ENCODE assay signal across 22 cellular contexts in the genomic region with DNA sequence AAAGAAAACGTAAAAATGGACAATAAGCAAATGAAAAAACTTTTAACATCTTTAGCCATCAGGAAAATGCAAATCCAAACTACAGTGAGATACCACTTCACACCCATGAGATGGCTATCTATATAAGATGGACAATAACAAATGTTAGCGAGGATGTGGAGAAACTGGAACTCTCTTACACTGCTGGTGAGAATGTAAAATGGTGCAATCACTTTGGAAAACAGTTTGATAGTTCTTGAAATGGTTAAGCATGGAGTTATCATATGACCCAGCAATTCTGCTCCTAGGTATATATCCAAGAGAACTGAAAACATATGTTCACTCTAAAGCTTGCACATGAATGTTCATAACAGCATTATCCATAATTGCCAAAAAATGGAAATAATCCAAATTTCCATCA.
"Had no signal": no experiment of that assay in that cellular context is flagged by ENCODE, and none has a peak within 500 bp of the region (broad histone marks: within the 10 kb centered on the region; RNA-seq: fewer than 3 reads in every experiment).

No MANE protein-coding gene starts in this region.

- H3K4me1 ChIP-seq: colonic mucosa, esophagus muscularis mucosa, gastroesophageal sphincter, heart right ventricle, left lung, lower lobe of right lung had no signal

- H3K27ac ChIP-seq: colonic mucosa, esophagus muscularis mucosa, foreskin keratinocyte, gastroesophageal sphincter, heart right ventricle, left lung, lower lobe of right lung had no signal

- FAIRE-seq: endometrium, endothelial cell of umbilical vein, frontal cortex, keratinocyte had no signal

- H3K9me3 ChIP-seq: colonic mucosa, esophagus muscularis mucosa, gastroesophageal sphincter, heart right ventricle, left lung, lower lobe of right lung, mucosa of descending colon had no signal

- H3K27me3 ChIP-seq: colonic mucosa, esophagus muscularis mucosa, foreskin keratinocyte, gastroesophageal sphincter, heart right ventricle, left lung had no signal

- H3K4me3 ChIP-seq: colonic mucosa, esophagus muscularis mucosa, gastroesophageal sphincter, heart right ventricle, left lung, lower lobe of right lung, mucosa of descending colon had no signal

- DNase-seq: colonic mucosa; cortex of kidney; effector CD8-positive, alpha-beta T cell; effector memory CD8-positive, alpha-beta T cell; endodermal cell; foreskin keratinocyte; heart right ventricle; hippocampal formation; left cardiac atrium; left lung; left ventricle myocardium superior; lower lobe of right lung; mesenchymal stem cell; mucosa of descending colon; naive B cell; naive thymus-derived CD8-positive, alpha-beta T cell had no signal

- H3K36me3 ChIP-seq: colonic mucosa, esophagus muscularis mucosa, gastroesophageal sphincter, heart right ventricle, left lung, lower lobe of right lung had no signal

- ATAC-seq: effector memory CD8-positive, alpha-beta T cell; foreskin keratinocyte; gastroesophageal sphincter; heart right ventricle; left cardiac atrium; left lung; left ventricle myocardium superior; lower lobe of right lung; mucosa of descending colon; naive thymus-derived CD8-positive, alpha-beta T cell had no signal
